15 cellular contexts compared by ENCODE assay signal in genomic region chr6:33758807-33759206, GRCh38. TPM values are rescaled to one million over a fixed set of nuclear protein-coding genes. Genes with fewer than 3 reads are reported as not detected.
DNase-seq lines count a peak whose midpoint lies in the region; ATAC-seq and TF ChIP-seq lines count a peak whose summit lies in the region.
"Had no signal": no experiment of that assay in that cellular context is flagged by ENCODE, and none has a peak within 500 bp of the region (broad histone marks: within the 10 kb centered on the region; RNA-seq: fewer than 3 reads in every experiment).

No MANE protein-coding gene starts in this region.

- no peaks in the 10 kb centered on the region for H3K27me3 ChIP-seq in colonic mucosa

- H3K27me3 Mint-ChIP-seq in nephron progenitor cell (ENCODE audit: low read depth, poor library complexity) = peaks cover 8% of the 10 kb centered on the region
- no peaks in the 10 kb centered on the region for H3K27me3 Mint-ChIP-seq in activated T-cell treated with anti-CD3 and anti-CD28 coated beads, Interleukin-2, amount 50 U/mL, for 24 hours

- H3K4me1 Mint-ChIP-seq in nephron progenitor cell = peaks cover 91% of the 10 kb centered on the region
- H3K4me1 Mint-ChIP-seq in activated T-cell treated with anti-CD3 and anti-CD28 coated beads, Interleukin-2, amount 50 U/mL, for 24 hours (ENCODE audit: low read depth) = no peaks in the 10 kb centered on the region
- H3K4me1 Mint-ChIP-seq: CD14-positive monocyte had no signal

- H3K9ac ChIP-seq in colonic mucosa (ENCODE audit: low read depth in 2 of 2, low read length in 2 of 2) = no peak overlapping the region

- no peaks in the 10 kb centered on the region for H3K9me3 Mint-ChIP-seq in nephron progenitor cell
- no peaks in the 10 kb centered on the region for H3K9me3 Mint-ChIP-seq in activated T-cell treated with anti-CD3 and anti-CD28 coated beads, Interleukin-2, amount 50 U/mL, for 24 hours
- H3K9me3 Mint-ChIP-seq: CD14-positive monocyte had no signal

- intact Hi-C loops in colonic mucosa (cut with DNase I) = no loop called here
- intact Hi-C loops in mucosa of descending colon (cut with DNase I, micrococcal nuclease) = no loop called here

- H3K27ac ChIP-seq in colonic mucosa = peak overlapping the region; percentile 2

- H3K4me1 ChIP-seq in colonic mucosa (no peaks in the 10 kb centered on the region), mucosa of descending colon (ENCODE audit: low read depth) (peaks cover 13% of the 10 kb centered on the region)

- H3K36me3 Mint-ChIP-seq in nephron progenitor cell (ENCODE audit: low read depth) = no peaks in the 10 kb centered on the region
- H3K36me3 Mint-ChIP-seq in activated T-cell treated with anti-CD3 and anti-CD28 coated beads, Interleukin-2, amount 50 U/mL, for 24 hours (ENCODE audit: low read depth) = no peaks in the 10 kb centered on the region
- H3K36me3 Mint-ChIP-seq: CD14-positive monocyte had no signal

- H3K4me3 Mint-ChIP-seq in nephron progenitor cell = no peak overlapping the region
- H3K4me3 Mint-ChIP-seq in activated T-cell treated with anti-CD3 and anti-CD28 coated beads, Interleukin-2, amount 50 U/mL, for 24 hours = no peak overlapping the region
- H3K4me3 Mint-ChIP-seq: CD14-positive monocyte had no signal

- peak overlapping the region; percentile 82 for H3K27ac Mint-ChIP-seq in nephron progenitor cell
- H3K27ac Mint-ChIP-seq in activated T-cell treated with anti-CD3 and anti-CD28 coated beads, Interleukin-2, amount 50 U/mL, for 24 hours = no peak overlapping the region

- DNase-seq in DMS53 (lab: John Stamatoyannopoulos, UW) (peak; percentile 52), DMS53 treated with DMSO at 0.1 percent for 48 hours (lab: John Stamatoyannopoulos, UW; ENCODE audit: unreplicated experiment) (no peak), LoVo (ENCODE audit: low spot score) (peak; percentile 16), colonic mucosa (no peak), nephron progenitor cell (no peak), NCI-H1048 (lab: John Stamatoyannopoulos, UW) (no peak), mucosa of descending colon (no peak)
- no peak for DNase-seq in activated T-cell treated with anti-CD3 and anti-CD28 coated beads, Interleukin-2, amount 50 U/mL, for 24 hours
- DNase-seq: 8988T, COR-L47, GOT3, NCI-H1436 treated with DMSO at 0.1 percent for 48 hours, NCI-H524 treated with DMSO at 0.1 percent for 48 hours, SHP77 treated with DMSO at 0.1 percent for 48 hours had no signal

- TF ChIP-seq CTCF in colonic mucosa (IDR thresholded peaks at IDR 0.05) (no peak), nephron progenitor cell (IDR thresholded peaks at IDR 0.05) (no peak), mucosa of descending colon (IDR thresholded peaks at IDR 0.05) (no peak)

- ATAC-seq in mucosa of descending colon = no peak

- H3K36me3 ChIP-seq in colonic mucosa = no peaks in the 10 kb centered on the region
- H3K36me3 ChIP-seq in mucosa of descending colon (ENCODE audit: low read depth) = no peaks in the 10 kb centered on the region

- H3K9me3 ChIP-seq in colonic mucosa (no peaks in the 10 kb centered on the region), mucosa of descending colon (no peaks in the 10 kb centered on the region)

- H3K4me3 ChIP-seq in colonic mucosa = no peak overlapping the region
- no peak overlapping the region for H3K4me3 ChIP-seq in mucosa of descending colon

RNA-seq across cellular contexts. Expression of gene IP6K3, which starts 12.1 kb away (rescaled TPM):
- under 1 TPM; 0.17 to 0.29 TPM for total RNA-seq in colonic mucosa
- total RNA-seq in mucosa of descending colon = 1 to 10 TPM in 1 of 3 donors, under 1 TPM in 2; 0.67 to 6.8 (median 0.96) TPM

RNA-seq across cellular contexts. Expression of gene LEMD2, which starts 30.1 kb away (rescaled TPM):
- total RNA-seq in colonic mucosa (10 to 100 TPM; 61.6 to 68.1 TPM), mucosa of descending colon (10 to 100 TPM; 57.2 to 73.6 (median 59.6) TPM)

RNA-seq across cellular contexts. Expression of gene MLN, which starts 45.0 kb away (rescaled TPM):
- total RNA-seq in colonic mucosa = under 1 TPM in 1 of 2 donors, not detected in 1; 0.48 TPM
- not detected for total RNA-seq in mucosa of descending colon

RNA-seq across cellular contexts. Expression of gene UQCC2, which starts 47.3 kb away (rescaled TPM):
- total RNA-seq in colonic mucosa (10 to 100 TPM; 45.0 to 81.7 TPM), mucosa of descending colon (10 to 100 TPM; 41.8 to 48.6 (median 45.7) TPM)

Comparison
In these comparisons a context has a peak if more than half of its experiments do, and no peak if none do; other contexts are left out.
1. DNase-seq: peak in DMS53 (single experiment) and LoVo (single experiment); none in DMS53 treated with DMSO at 0.1 percent for 48 hours (single experiment), colonic mucosa (single experiment), nephron progenitor cell (single experiment), NCI-H1048 (single experiment), mucosa of descending colon (0 of 3) and activated T-cell treated with anti-CD3 and anti-CD28 coated beads, Interleukin-2, amount 50 U/mL, for 24 hours (single experiment).